In the genomic region with DNA sequence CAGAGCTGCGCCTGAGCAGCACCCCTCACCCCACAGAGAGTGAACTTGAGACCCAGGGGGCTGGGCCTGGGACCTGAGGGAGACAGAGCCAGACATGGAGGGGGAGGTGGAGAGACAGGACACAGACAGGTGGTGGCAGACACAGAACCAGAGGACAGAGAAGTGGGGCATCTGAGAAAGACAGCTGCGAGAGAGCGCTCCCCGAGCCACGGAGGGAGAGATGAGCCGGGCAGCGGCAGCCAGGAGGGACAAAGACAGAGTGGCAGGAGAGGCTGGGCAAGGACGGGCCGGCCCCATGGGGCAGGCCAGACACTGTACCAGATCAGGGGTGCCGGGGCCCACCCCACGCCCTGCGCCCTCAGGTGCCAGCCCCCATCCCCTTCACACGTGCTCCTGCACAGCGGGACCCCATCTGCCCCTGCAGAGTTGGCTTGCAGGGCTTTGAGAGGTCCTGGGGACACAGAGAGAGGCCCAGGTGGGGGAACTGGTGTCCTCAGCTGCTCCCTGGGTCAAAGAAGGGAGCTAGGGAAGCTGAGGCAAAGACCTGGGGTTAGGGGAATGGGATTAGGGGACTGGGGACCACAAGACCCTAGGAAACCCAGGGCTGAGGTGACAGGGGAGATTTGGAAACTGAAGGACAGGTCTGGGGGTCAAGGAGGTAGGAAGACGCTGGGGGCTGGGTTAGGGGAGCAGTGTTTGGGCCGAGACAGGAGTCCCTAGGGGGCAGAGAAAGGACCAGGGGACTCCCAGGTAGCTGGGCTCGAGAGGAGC, we compare ENCODE assay signal across 1 cellular context.
TF ChIP-seq lines count a peak whose summit lies in the region.

No MANE protein-coding gene starts in this region.

TF ChIP-seq in IMR-90, 13 proteins besides CTCF, POLR2A, EP300 and RAD21:
- no peak for TF ChIP-seq ELK1 (IDR thresholded peaks at IDR 0.05; ENCODE audit: borderline replicate concordance, low read depth, low read length)
- no peak for TF ChIP-seq SMC3 (IDR thresholded peaks at IDR 0.05; ENCODE audit: low read depth, low read length)
- no peak for TF ChIP-seq CEBPB (IDR thresholded peaks at IDR 0.05; ENCODE audit: low read depth, low read length)
- no peak for TF ChIP-seq CHD1 (IDR thresholded peaks at IDR 0.05; ENCODE audit: low read depth, low read length)
- no peak for TF ChIP-seq FOS (IDR thresholded peaks at IDR 0.05; ENCODE audit: low read depth, low read length)
- no peak for TF ChIP-seq RCOR1 (IDR thresholded peaks at IDR 0.05; ENCODE audit: insufficient replicate concordance, low read length)
- TF ChIP-seq MXI1 (IDR thresholded peaks at IDR 0.05; ENCODE audit: borderline replicate concordance, low read depth, low read length): no peak
- TF ChIP-seq MAFK (IDR thresholded peaks at IDR 0.05; ENCODE audit: low read depth, low read length): no peak
- no peak for TF ChIP-seq USF2 (IDR thresholded peaks at IDR 0.05; ENCODE audit: low read depth, low read length)
- no peak for TF ChIP-seq MAZ (IDR thresholded peaks at IDR 0.05; ENCODE audit: borderline replicate concordance, low read depth, low read length)
- no peak for TF ChIP-seq NFE2L2 (IDR thresholded peaks at IDR 0.05; ENCODE audit: low read depth, low read length)
- TF ChIP-seq BHLHE40 (IDR thresholded peaks at IDR 0.05; ENCODE audit: low read depth, low read length): no peak
- TF ChIP-seq RFX5 (IDR thresholded peaks at IDR 0.05; ENCODE audit: low read depth, low read length): no peak
